ENCODE assay signal across 22 cellular contexts in genomic region chr6:122736606-122737005, GRCh38. TPM values are rescaled to one million over a fixed set of nuclear protein-coding genes. Genes with fewer than 3 reads are reported as not detected.
DNase-seq lines count a peak whose midpoint lies in the region; ATAC-seq and TF ChIP-seq lines count a peak whose summit lies in the region.
"Had no signal": no experiment of that assay in that cellular context is flagged by ENCODE, and none has a peak within 500 bp of the region (broad histone marks: within the 10 kb centered on the region; RNA-seq: fewer than 3 reads in every experiment).

No MANE protein-coding gene starts in this region.

- DNase-seq in DMS79 treated with DMSO at 0.1 percent for 48 hours (lab: John Stamatoyannopoulos, UW), result peak; percentile 19
- no peak for DNase-seq in DMS79 (lab: John Stamatoyannopoulos, UW)
- DNase-seq in DMS53 treated with DMSO at 0.1 percent for 48 hours (lab: John Stamatoyannopoulos, UW; ENCODE audit: unreplicated experiment), result peak; percentile 46
- peak; percentile 88 for DNase-seq in NCI-H69 (lab: John Stamatoyannopoulos, UW)
- peak; percentile 37 for DNase-seq in fibroblast of villous mesenchyme (ENCODE audit: low read depth)
- DNase-seq in retina, result no peak
- DNase-seq in SIG-M5 (lab: John Stamatoyannopoulos, UW), result no peak
- DNase-seq: 8988T; activated CD4-positive, alpha-beta memory T cell treated with anti-CD3 and anti-CD28 coated beads, Interleukin-2, amount 10 ng/mL, durations not matched to agents 7 days and 5 days; activated effector memory CD4-positive, alpha-beta T cell treated with anti-CD3 and anti-CD28 coated beads, Interleukin-2, amount 50 U/mL, for 16 hours; CD8-positive, alpha-beta T cell; foreskin fibroblast; MM.1S; naive B cell; OCI-M1 had no signal

- ATAC-seq in GM18858 (IDR thresholded peaks at IDR 0.05; ENCODE audit: unreplicated experiment), result no peak
- ATAC-seq: CD8-positive, alpha-beta T cell; K562; left lobe of liver had no signal

- no peak overlapping the region for H3K4me3 ChIP-seq in fibroblast of villous mesenchyme (ENCODE audit: low read depth, low read length)
- H3K4me3 ChIP-seq: K562, prostate gland had no signal

- no peak for TF ChIP-seq CTCF in fibroblast of villous mesenchyme (IDR thresholded peaks at IDR 0.05; ENCODE audit: insufficient read depth, low read depth, low read length)

RNA-seq across cellular contexts. Expression of gene FABP7, which starts 42.9 kb away (rescaled TPM):
- not detected in 2 replicates for total RNA-seq in fibroblast of villous mesenchyme
- total RNA-seq: activated CD4-positive, alpha-beta memory T cell treated with anti-CD3 and anti-CD28 coated beads, Interleukin-2, amount 10 ng/mL, durations not matched to agents 7 days and 5 days; CD8-positive, alpha-beta T cell; H4; HT1080; K562; left lobe of liver; mesenteric fat pad; prostate gland had no signal

RNA-seq across cellular contexts. Expression of gene SMPDL3A, which starts 52.5 kb away (rescaled TPM):
- total RNA-seq in fibroblast of villous mesenchyme, result 13.4 and 21.3 TPM in 2 replicates
- total RNA-seq: CD8-positive, alpha-beta T cell had no signal

Comparison
In these comparisons a context has a peak if more than half of its experiments do, and no peak if none do; other contexts are left out.
1. DNase-seq: peak in DMS79 treated with DMSO at 0.1 percent for 48 hours (single experiment), DMS53 treated with DMSO at 0.1 percent for 48 hours (single experiment), NCI-H69 (single experiment) and fibroblast of villous mesenchyme (single experiment); none in DMS79 (single experiment), retina (single experiment) and SIG-M5 (single experiment).